ENCODE assay signal across 1 cellular context in the genomic region with DNA sequence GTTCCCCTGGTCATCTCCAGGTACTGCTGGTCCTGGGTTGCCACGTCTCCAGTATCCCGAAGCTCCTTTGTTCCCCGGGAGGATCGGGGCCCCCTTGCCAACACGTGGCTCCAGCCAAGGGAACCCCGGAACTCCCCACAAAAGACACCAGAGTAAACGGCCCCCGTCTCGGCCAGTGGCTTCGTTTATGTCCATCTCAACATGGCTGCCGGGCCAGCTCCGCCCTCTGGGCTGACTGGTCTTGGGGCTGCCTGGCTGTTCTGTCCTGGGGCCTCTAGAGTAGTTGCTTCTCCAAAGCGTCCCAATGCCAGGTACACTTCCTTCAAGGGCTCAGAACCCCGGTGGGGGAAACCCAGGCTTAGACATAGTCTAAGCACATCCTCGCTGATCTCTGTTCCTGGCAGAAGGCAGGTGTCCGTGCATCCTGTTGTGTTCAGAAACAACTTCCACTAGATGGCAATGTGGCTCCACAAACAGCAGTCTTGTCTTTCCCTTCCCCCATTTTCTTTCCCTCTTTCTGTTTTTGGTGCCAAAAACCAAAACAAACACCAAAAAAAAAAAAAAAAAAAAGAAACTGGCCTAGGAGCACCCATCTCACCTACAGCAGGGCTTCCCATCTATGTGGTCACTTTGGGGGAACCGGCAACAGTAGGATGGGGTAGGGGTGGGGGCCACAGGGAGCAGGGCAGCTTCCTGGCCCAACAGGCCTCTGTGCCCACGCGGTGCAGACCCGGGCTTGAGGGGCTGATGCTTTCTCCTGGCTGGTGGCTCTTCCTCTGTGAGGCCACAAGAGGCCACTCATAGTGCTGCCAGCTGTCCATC.
TF ChIP-seq lines count a peak whose summit lies in the region.

No MANE protein-coding gene starts in this region.

TF ChIP-seq in neural cell, 6 proteins besides CTCF, POLR2A, EP300 and RAD21 (continued from another document):
- TF ChIP-seq, protein P1, sequence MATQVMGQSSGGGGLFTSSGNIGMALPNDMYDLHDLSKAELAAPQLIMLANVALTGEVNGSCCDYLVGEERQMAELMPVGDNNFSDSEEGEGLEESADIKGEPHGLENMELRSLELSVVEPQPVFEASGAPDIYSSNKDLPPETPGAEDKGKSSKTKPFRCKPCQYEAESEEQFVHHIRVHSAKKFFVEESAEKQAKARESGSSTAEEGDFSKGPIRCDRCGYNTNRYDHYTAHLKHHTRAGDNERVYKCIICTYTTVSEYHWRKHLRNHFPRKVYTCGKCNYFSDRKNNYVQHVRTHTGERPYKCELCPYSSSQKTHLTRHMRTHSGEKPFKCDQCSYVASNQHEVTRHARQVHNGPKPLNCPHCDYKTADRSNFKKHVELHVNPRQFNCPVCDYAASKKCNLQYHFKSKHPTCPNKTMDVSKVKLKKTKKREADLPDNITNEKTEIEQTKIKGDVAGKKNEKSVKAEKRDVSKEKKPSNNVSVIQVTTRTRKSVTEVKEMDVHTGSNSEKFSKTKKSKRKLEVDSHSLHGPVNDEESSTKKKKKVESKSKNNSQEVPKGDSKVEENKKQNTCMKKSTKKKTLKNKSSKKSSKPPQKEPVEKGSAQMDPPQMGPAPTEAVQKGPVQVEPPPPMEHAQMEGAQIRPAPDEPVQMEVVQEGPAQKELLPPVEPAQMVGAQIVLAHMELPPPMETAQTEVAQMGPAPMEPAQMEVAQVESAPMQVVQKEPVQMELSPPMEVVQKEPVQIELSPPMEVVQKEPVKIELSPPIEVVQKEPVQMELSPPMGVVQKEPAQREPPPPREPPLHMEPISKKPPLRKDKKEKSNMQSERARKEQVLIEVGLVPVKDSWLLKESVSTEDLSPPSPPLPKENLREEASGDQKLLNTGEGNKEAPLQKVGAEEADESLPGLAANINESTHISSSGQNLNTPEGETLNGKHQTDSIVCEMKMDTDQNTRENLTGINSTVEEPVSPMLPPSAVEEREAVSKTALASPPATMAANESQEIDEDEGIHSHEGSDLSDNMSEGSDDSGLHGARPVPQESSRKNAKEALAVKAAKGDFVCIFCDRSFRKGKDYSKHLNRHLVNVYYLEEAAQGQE (IDR thresholded peaks at IDR 0.05; ENCODE audit: borderline replicate concordance) = no peak
- TF ChIP-seq SMC3 (conservative IDR thresholded peaks at IDR 0.05; ENCODE audit: poor library complexity) (no peak), EZH2 (IDR thresholded peaks at IDR 0.05; ENCODE audit: borderline replicate concordance, insufficient read depth, low read length, poor library complexity, severe bottlenecking) (no peak), TAF1 (IDR thresholded peaks at IDR 0.05; ENCODE audit: low read depth) (no peak), MXI1 (conservative IDR thresholded peaks at IDR 0.05; ENCODE audit: poor library complexity, severe bottlenecking) (no peak)
